ENCODE assay signal across 19 cellular contexts in genomic region chr7:78296036-78296435, GRCh38.
"Had no signal": no experiment of that assay in that cellular context is flagged by ENCODE, and none has a peak within 500 bp of the region (broad histone marks: within the 10 kb centered on the region; RNA-seq: fewer than 3 reads in every experiment).

No MANE protein-coding gene starts in this region.

- ATAC-seq: activated naive CD4-positive, alpha-beta T cell treated with anti-CD3 and anti-CD28 coated beads, Interleukin-2, amount 50 U/mL, for 72 hours; gastroesophageal sphincter; heart left ventricle; right cardiac atrium; stimulated activated naive CD8-positive, alpha-beta T cell treated with anti-CD3 and anti-CD28 coated beads, Interleukin-15, amount 100 ng/mL, for 72 hours had no signal

- H3K27ac ChIP-seq: brain microvascular endothelial cell, coronary artery, gastroesophageal sphincter, heart left ventricle, left lung, prostate gland, skin epidermis, vagina had no signal

- H3K4me3 ChIP-seq: coronary artery, gastroesophageal sphincter, heart left ventricle, left lung, prostate gland, skin epidermis, vagina had no signal

- H3K4me1 ChIP-seq: gastroesophageal sphincter, heart left ventricle, left lung, prostate gland, vagina had no signal

- H3K36me3 ChIP-seq: brain microvascular endothelial cell, gastroesophageal sphincter, heart left ventricle, left lung, prostate gland, vagina had no signal

- DNase-seq: activated CD4-positive, alpha-beta T cell treated with anti-CD3 and anti-CD28 coated beads, Interleukin-2, amount 50 U/mL, for 4 hours; activated gamma-delta T cell treated with Interleukin-2 at 50 U/mL for 16 hours; brain microvascular endothelial cell; central memory CD4-positive, alpha-beta T cell; heart left ventricle; kidney; left lung; midbrain; right cardiac atrium; stimulated activated CD4-positive, alpha-beta T cell treated with anti-CD3 and anti-CD28 coated beads, Interleukin-4, amount 100 ng/mL, for 1 hour; stimulated activated naive CD8-positive, alpha-beta T cell treated with anti-CD3 and anti-CD28 coated beads, Interleukin-15, amount 100 ng/mL, for 72 hours; T-helper 2 cell; trophoblast cell had no signal

- H3K9me3 ChIP-seq: gastroesophageal sphincter, heart left ventricle, prostate gland, vagina had no signal

- H3K27me3 ChIP-seq: brain microvascular endothelial cell, gastroesophageal sphincter, heart left ventricle, left lung, vagina had no signal
